ENCODE assay signal across 22 cellular contexts in genomic region chr1:37493336-37494098, GRCh38. TPM values are rescaled to one million over a fixed set of nuclear protein-coding genes. Genes with fewer than 3 reads are reported as not detected.
DNase-seq lines count a peak whose midpoint lies in the region; ATAC-seq, FAIRE-seq and TF ChIP-seq lines count a peak whose summit lies in the region.
"Had no signal": no experiment of that assay in that cellular context is flagged by ENCODE, and none has a peak within 500 bp of the region (broad histone marks: within the 10 kb centered on the region; RNA-seq: fewer than 3 reads in every experiment).

No MANE protein-coding gene starts in this region.

- H3K36me3 ChIP-seq in A673 (ENCODE audit: insufficient read depth, low read length, poor library complexity, severe bottlenecking) (peaks cover 25% of the 10 kb centered on the region), PC-3 (ENCODE audit: low read depth, low read length) (peaks cover 33% of the 10 kb centered on the region), K562 (ENCODE audit: control insufficient read depth, insufficient read depth, low read length) (peaks cover 68% of the 10 kb centered on the region), right atrium auricular region (peaks cover 12% of the 10 kb centered on the region), Karpas-422 (ENCODE audit: insufficient read depth, low read length) (peaks cover 25% of the 10 kb centered on the region)

- H3K27me3 ChIP-seq in A673 (replicated peaks; ENCODE audit: insufficient read depth, low read depth, low read length, poor library complexity), result no peaks in the 10 kb centered on the region
- no peaks in the 10 kb centered on the region for H3K27me3 ChIP-seq in PC-3 (ENCODE audit: low read length)
- H3K27me3 ChIP-seq in K562 (ENCODE audit: control insufficient read depth in 2 of 2, insufficient read depth in 2 of 2, low read length in 2 of 2), result no peaks in the 10 kb centered on the region
- H3K27me3 ChIP-seq in right atrium auricular region, result no peaks in the 10 kb centered on the region
- no peaks in the 10 kb centered on the region for H3K27me3 ChIP-seq in Karpas-422 (ENCODE audit: low read length)
- H3K27me3 ChIP-seq: MG63, upper lobe of right lung had no signal

- peaks cover 18% of the 10 kb centered on the region for H3K79me2 ChIP-seq in PC-3 (ENCODE audit: low read length)
- no peaks in the 10 kb centered on the region for H3K79me2 ChIP-seq in K562 (ENCODE audit: control insufficient read depth, insufficient read depth, low read length)
- H3K79me2 ChIP-seq in Karpas-422 (ENCODE audit: low read length), result peaks cover 6% of the 10 kb centered on the region; the same call in 1 of the 2 replicates

- 93% methylated on average over 2 of the region's 2 CpGs for WGBS in K562 (ENCODE audit: insufficient coverage, low coverage, missing lambda C conversion rate)

- CTCF ChIA-PET in A673 (lab: Charles Lee) (no interaction called here), PC-3 (lab: Charles Lee) (no interaction called here), K562 (lab: Yijun Ruan, JAX; ENCODE audit: low intra/inter-chr PET ratio) (no interaction called here)

- H2AFZ ChIP-seq in PC-3 (ENCODE audit: low read length) (no peak overlapping the region), K562 (ENCODE audit: low read depth, low read length) (no peak overlapping the region), Karpas-422 (ENCODE audit: low read length) (no peak overlapping the region)

- H3F3A ChIP-seq in PC-3 (ENCODE audit: low read length, unreplicated experiment), result peaks cover 6% of the 10 kb centered on the region

- no peak overlapping the region for H3K4me3 ChIP-seq in A673 (ENCODE audit: low read depth, low read length, poor library complexity, severe bottlenecking)
- no peak overlapping the region for H3K4me3 ChIP-seq in PC-3 (ENCODE audit: low read length)
- H3K4me3 ChIP-seq in K562, result no peak overlapping the region
- no peak overlapping the region for H3K4me3 ChIP-seq in right atrium auricular region
- no peak overlapping the region for H3K4me3 ChIP-seq in Karpas-422 (ENCODE audit: low read length)
- H3K4me3 ChIP-seq: MG63, smooth muscle cell, upper lobe of right lung had no signal

- H3K4me1 ChIP-seq in A673 (ENCODE audit: insufficient read depth, low read length, poor library complexity, severe bottlenecking) (no peaks in the 10 kb centered on the region), PC-3 (ENCODE audit: insufficient read depth, low read length) (peaks cover 31% of the 10 kb centered on the region), K562 (replicated peaks in 1 of 2; ENCODE audit: control insufficient read depth in 2 of 2, insufficient read depth in 2 of 2, low read length in 2 of 2) (no peaks in the 10 kb centered on the region; a peak in 1 of 5 replicates), right atrium auricular region (no peaks in the 10 kb centered on the region), Karpas-422 (ENCODE audit: low read length) (no peaks in the 10 kb centered on the region)

- in situ Hi-C loops in K562 (cut with MboI), result no loop called here

- H3K9me3 ChIP-seq in A673 (ENCODE audit: low read depth, low read length, poor library complexity, severe bottlenecking) (no peaks in the 10 kb centered on the region), PC-3 (ENCODE audit: low read length) (no peaks in the 10 kb centered on the region), K562 (replicated peaks; ENCODE audit: control insufficient read depth, insufficient read depth, low read depth, low read length) (no peaks in the 10 kb centered on the region), right atrium auricular region (no peaks in the 10 kb centered on the region), Karpas-422 (ENCODE audit: low read length) (no peaks in the 10 kb centered on the region)
- H3K9me3 ChIP-seq: MG63, upper lobe of right lung had no signal

- BruUV-seq in A673 (replicated peaks; lab: Mats Ljungman, UMichigan), result TSS peak; percentile 33
- TSS peak; percentile 21 for BruUV-seq in PC-3 (replicated peaks; lab: Mats Ljungman, UMichigan)
- BruUV-seq in K562 (replicated peaks; lab: Mats Ljungman, UMichigan), result TSS peak; percentile 22

- no peaks in the 10 kb centered on the region for H3K9me2 ChIP-seq in PC-3 (replicated peaks; ENCODE audit: low read length)
- no peaks in the 10 kb centered on the region for H3K9me2 ChIP-seq in Karpas-422 (replicated peaks; ENCODE audit: insufficient read depth, low read length)

- TF ChIP-seq CTCF in A673 (conservative IDR thresholded peaks at IDR 0.05; ENCODE audit: low read depth, low read length), result no peak
- no peak for TF ChIP-seq CTCF in C4-2B (conservative IDR thresholded peaks at IDR 0.05)
- no peak for TF ChIP-seq CTCF in PC-3 (conservative IDR thresholded peaks at IDR 0.05; ENCODE audit: low read depth, low read length)
- TF ChIP-seq CTCF in K562 (IDR thresholded peaks at IDR 0.05 in 2 of 3, conservative IDR thresholded peaks at IDR 0.05 in 1 of 3; ENCODE audit: insufficient read depth in 2 of 3, low read depth in 1 of 3, low read length in 3 of 3), result no peak
- TF ChIP-seq CTCF in right atrium auricular region (IDR thresholded peaks at IDR 0.05), result no peak

- H3K27ac ChIP-seq in A673 (ENCODE audit: low read depth, low read length, poor library complexity, severe bottlenecking) (no peak overlapping the region), C4-2B (peak overlapping the region; percentile 51), PC-3 (ENCODE audit: low read length) (no peak overlapping the region), K562 (ENCODE audit: extremely low read depth, low read depth, low read length) (no peak overlapping the region), right atrium auricular region (no peak overlapping the region), Karpas-422 (ENCODE audit: low read length) (no peak overlapping the region)
- H3K27ac ChIP-seq: upper lobe of right lung had no signal

- FAIRE-seq in K562 (lab: Jason Lieb, UNC), result no peak
- FAIRE-seq: HepG2, TTC549 had no signal

- ATAC-seq in PC-3 (no peak), K562 (no peak)
- ATAC-seq: HepG2, left ventricle myocardium superior, upper lobe of right lung had no signal

- H4K20me1 ChIP-seq in PC-3 (ENCODE audit: low read length) (no peaks in the 10 kb centered on the region), K562 (replicated peaks; ENCODE audit: control insufficient read depth, insufficient read depth, low read length) (no peaks in the 10 kb centered on the region), Karpas-422 (ENCODE audit: insufficient read depth, low read depth, low read length) (no peaks in the 10 kb centered on the region)

- POLR2A ChIA-PET in A673 (lab: Charles Lee; ENCODE audit: low non-redundant PET) (no interaction called here), PC-3 (lab: Charles Lee; ENCODE audit: unreplicated experiment) (no interaction called here), K562 (lab: Yijun Ruan, JAX) (interaction anchor here (0.5 to 8.8 kb wide), 4 partner anchors 8 to 180 kb away, joined by 3 to 65 read pairs (median 12); no protein-coding TSS in a partner anchor)

- no peaks in the 10 kb centered on the region for H3K9me1 ChIP-seq in K562 (ENCODE audit: control insufficient read depth, insufficient read depth, low read length)

- no peak for TF ChIP-seq POLR2A in K562 (conservative IDR thresholded peaks at IDR 0.05)

- intact Hi-C loops in A673 (cut with micrococcal nuclease; ENCODE audit: unreplicated experiment) (no loop called here), PC-3 (cut with micrococcal nuclease) (no loop called here), K562 (cut with micrococcal nuclease) (no loop called here)

- H3K4me2 ChIP-seq in PC-3 (ENCODE audit: low read length) (no peak overlapping the region), K562 (ENCODE audit: insufficient read depth, low read length) (no peak overlapping the region), Karpas-422 (ENCODE audit: low read depth, low read length, poor library complexity, severe bottlenecking) (no peak overlapping the region)
- H3K4me2 ChIP-seq: smooth muscle cell had no signal

- TF ChIP-seq EP300 in K562 (IDR thresholded peaks at IDR 0.05; ENCODE audit: low read length), result no peak

- DNase-seq in A673 (ENCODE audit: low spot score) (no peak), PC-3 (no peak), K562 (ENCODE audit: extremely low read depth in 1 of 4, low spot score in 3 of 4) (no peak), right atrium auricular region (ENCODE audit: low spot score) (no peak), iPS-NIHi7 (ENCODE audit: extremely low spot score) (no peak), Karpas-422 (no peak)
- DNase-seq: aorta; COR-L47; foreskin fibroblast; HFFc6; left ventricle myocardium superior; MG63; NCI-H1436 treated with DMSO at 0.1 percent for 48 hours; NCI-H2171 treated with DMSO at 0.1 percent for 48 hours; Right ventricle myocardium superior; stimulated activated CD4-positive, alpha-beta T cell treated with anti-CD3 and anti-CD28 coated beads, Interleukin-2, amount 100 ng/mL, for 48 hours; SW 1271; upper lobe of right lung had no signal

- no peak for TF ChIP-seq RAD21 in K562 (CRISPR knock-in tag; conservative IDR thresholded peaks at IDR 0.05 in 1 of 2, IDR thresholded peaks at IDR 0.05 in 1 of 2)

- H3K9ac ChIP-seq in PC-3 (ENCODE audit: low read length) (no peak overlapping the region), K562 (ENCODE audit: insufficient read depth in 1 of 2, low read depth in 2 of 2, low read length in 2 of 2) (no peak overlapping the region), Karpas-422 (ENCODE audit: low read length) (no peak overlapping the region)

RNA-seq across cellular contexts. Expression of gene ZC3H12A, which starts 19.1 kb away (rescaled TPM):
- 4.8 and 5.4 TPM in 2 replicates for total RNA-seq in A673 (2021)
- 45.3 and 65.1 TPM in 2 replicates for total RNA-seq in PC-3 (2014; rRNA removed)
- 19.0 and 54.2 TPM in 2 replicates for total RNA-seq in K562 (2011; cell fraction: chromatin; rRNA removed; ENCODE audit: low replicate concordance)
- total RNA-seq in K562 (2011; cell fraction: nucleolus; rRNA removed), result 40.7 and 45.7 TPM in 2 replicates
- 23.7 and 24.1 TPM in 2 replicates for total RNA-seq in K562 (2011; cell fraction: nucleoplasm; rRNA removed)
- total RNA-seq in K562 (2014; rRNA removed), result 9.3 and 9.4 TPM in 2 replicates
- total RNA-seq in K562 (2014; rRNA removed; fragmentation: Illumina TruSeq; extraction: Trizol), result 1.2 and 1.7 TPM in 2 replicates
- 6.7 and 7.1 TPM in 2 replicates for total RNA-seq in K562 (2015; rRNA removed; fragmentation: Illumina TruSeq; extraction: Trizol)
- total RNA-seq in K562 (2021), result 9.4 and 11.4 TPM in 2 replicates
- 7.0 and 8.6 TPM in 2 replicates for polyA plus RNA-seq in K562 (2011; rRNA removed)
- 8.3 and 15.3 TPM in 2 replicates for polyA plus RNA-seq in K562 (2011; cell fraction: cytosol; rRNA removed)
- polyA plus RNA-seq in K562 (2011; cell fraction: nucleus; rRNA removed), result 27.9 and 51.1 TPM in 2 replicates
- 6.1 and 10.9 TPM in 2 replicates for polyA plus RNA-seq in K562 (2012)
- polyA plus RNA-seq in K562 (2014; fragmentation: Illumina TruSeq; extraction: Trizol), result 4.9 and 6.5 TPM in 2 replicates
- polyA plus RNA-seq in K562 (2014; fragmentation: Nextera tagmentation; extraction: Ambion mirVana), result under 1 TPM; 0.14 to 0.22 TPM
- polyA plus RNA-seq in K562 (2014; rRNA removed), result 9.1 and 11.1 TPM in 2 replicates
- polyA minus RNA-seq in K562 (2011; rRNA and poly(A)+ RNA removed), result 4.5 and 9.7 TPM in 2 replicates
- 9.2 and 11.9 TPM in 2 replicates for polyA minus RNA-seq in K562 (2011; cell fraction: cytosol; rRNA and poly(A)+ RNA removed)
- polyA minus RNA-seq in K562 (2011; cell fraction: nucleus; rRNA and poly(A)+ RNA removed), result 23.2 and 24.4 TPM in 2 replicates
- 10 to 100 TPM in 1 of 2 donors, 1 to 10 TPM in 1; 9.4 to 13.5 TPM for total RNA-seq in right atrium auricular region
- total RNA-seq in Karpas-422 (2014; rRNA removed; shearing (Covaris generic); ENCODE audit: low replicate concordance), result 3.8 and 17.7 TPM in 2 replicates

RNA-seq across cellular contexts. Expression of gene MEAF6, which starts 21.0 kb away (rescaled TPM):
- total RNA-seq in A673 (2021) (73.8 and 75.7 TPM in 2 replicates), PC-3 (2014; rRNA removed) (87.0 and 90.9 TPM in 2 replicates), K562 (2014; rRNA removed) (111 and 137 TPM in 2 replicates), K562 (2014; rRNA removed; fragmentation: Illumina TruSeq; extraction: Trizol) (95.0 and 113 TPM in 2 replicates), K562 (2015; rRNA removed; fragmentation: Illumina TruSeq; extraction: Trizol) (89.2 and 92.3 TPM in 2 replicates), K562 (2021) (86.4 and 93.8 TPM in 2 replicates), right atrium auricular region (10 to 100 TPM; 50.4 to 61.0 TPM)
- total RNA-seq in K562 (2011; cell fraction: chromatin; rRNA removed; ENCODE audit: low replicate concordance), result 74.7 and 79.0 TPM in 2 replicates
- 41.5 and 45.5 TPM in 2 replicates for total RNA-seq in K562 (2011; cell fraction: nucleolus; rRNA removed)
- total RNA-seq in K562 (2011; cell fraction: nucleoplasm; rRNA removed), result 60.9 and 81.0 TPM in 2 replicates
- polyA plus RNA-seq in K562 (2011; rRNA removed) (70.0 and 77.3 TPM in 2 replicates), K562 (2014; fragmentation: Illumina TruSeq; extraction: Trizol) (118 and 151 TPM in 2 replicates), K562 (2014; fragmentation: Nextera tagmentation; extraction: Ambion mirVana) (10 to 100 TPM; 55.0 to 66.3 TPM), K562 (2014; rRNA removed) (109 and 110 TPM in 2 replicates)
- polyA plus RNA-seq in K562 (2011; cell fraction: cytosol; rRNA removed), result 37.7 and 68.5 TPM in 2 replicates
- 50.0 and 63.0 TPM in 2 replicates for polyA plus RNA-seq in K562 (2011; cell fraction: nucleus; rRNA removed)
- 67.6 and 77.9 TPM in 2 replicates for polyA plus RNA-seq in K562 (2012)
- 36.0 and 44.0 TPM in 2 replicates for polyA minus RNA-seq in K562 (2011; rRNA and poly(A)+ RNA removed)
- 20.2 and 28.3 TPM in 2 replicates for polyA minus RNA-seq in K562 (2011; cell fraction: cytosol; rRNA and poly(A)+ RNA removed)
- 30.8 and 52.4 TPM in 2 replicates for polyA minus RNA-seq in K562 (2011; cell fraction: nucleus; rRNA and poly(A)+ RNA removed)
- 105 and 126 TPM in 2 replicates for total RNA-seq in Karpas-422 (2014; rRNA removed; shearing (Covaris generic); ENCODE audit: low replicate concordance)
